12 cellular contexts compared by ENCODE assay signal in the genomic region with DNA sequence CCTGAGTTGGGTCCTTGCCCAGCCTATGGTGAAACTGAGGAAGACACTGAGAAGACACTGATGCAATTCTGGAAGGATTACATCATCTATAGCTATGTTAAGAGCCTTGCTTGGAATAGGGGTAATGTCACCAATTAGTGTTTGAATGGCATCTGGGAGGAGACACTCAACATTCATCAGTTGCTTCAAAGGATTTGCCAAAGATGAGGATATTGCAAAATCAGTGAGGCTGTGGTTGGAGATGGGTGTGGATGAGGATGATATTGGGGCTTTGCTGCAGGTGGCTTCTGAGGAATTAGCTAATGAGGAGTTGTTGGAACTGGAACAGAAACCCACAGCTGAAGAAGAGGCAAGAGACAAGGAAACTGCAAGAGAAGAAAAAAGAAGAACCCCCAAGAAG.
"Had no signal": no experiment of that assay in that cellular context is flagged by ENCODE, and none has a peak within 500 bp of the region (broad histone marks: within the 10 kb centered on the region; RNA-seq: fewer than 3 reads in every experiment).

No MANE protein-coding gene starts in this region.

- H3K27ac ChIP-seq: left lung, skin epidermis, tibial artery, uterus had no signal

- H3K27me3 ChIP-seq: left lung, tibial artery, uterus had no signal

- H3K27ac Mint-ChIP-seq: brain; naive thymus-derived CD8-positive, alpha-beta T cell had no signal

- H3K27me3 Mint-ChIP-seq: brain; naive thymus-derived CD8-positive, alpha-beta T cell had no signal

- DNase-seq: activated CD4-positive, alpha-beta T cell treated with anti-CD3 and anti-CD28 coated beads for 48 hours; activated naive CD4-positive, alpha-beta T cell treated with anti-CD3 and anti-CD28 coated beads, Interleukin-2, amount 50 U/mL, for 16 hours; activated T-cell treated with anti-CD3 and anti-CD28 coated beads, Interleukin-2, amount 50 U/mL, for 1 hour; amygdala; left lung; mucosa of descending colon; naive thymus-derived CD8-positive, alpha-beta T cell; posterior cingulate gyrus; tibial artery; uterus had no signal

- H3K4me3 Mint-ChIP-seq: brain; naive thymus-derived CD8-positive, alpha-beta T cell had no signal

- H3K4me1 Mint-ChIP-seq: brain; naive thymus-derived CD8-positive, alpha-beta T cell had no signal

- ATAC-seq: left lung; mucosa of descending colon; naive thymus-derived CD8-positive, alpha-beta T cell had no signal

- H3K36me3 Mint-ChIP-seq: brain; naive thymus-derived CD8-positive, alpha-beta T cell had no signal

- H3K9me3 ChIP-seq: left lung, mucosa of descending colon, tibial artery, uterus had no signal

- H3K4me1 ChIP-seq: left lung, tibial artery, uterus had no signal
